In the genomic region with DNA sequence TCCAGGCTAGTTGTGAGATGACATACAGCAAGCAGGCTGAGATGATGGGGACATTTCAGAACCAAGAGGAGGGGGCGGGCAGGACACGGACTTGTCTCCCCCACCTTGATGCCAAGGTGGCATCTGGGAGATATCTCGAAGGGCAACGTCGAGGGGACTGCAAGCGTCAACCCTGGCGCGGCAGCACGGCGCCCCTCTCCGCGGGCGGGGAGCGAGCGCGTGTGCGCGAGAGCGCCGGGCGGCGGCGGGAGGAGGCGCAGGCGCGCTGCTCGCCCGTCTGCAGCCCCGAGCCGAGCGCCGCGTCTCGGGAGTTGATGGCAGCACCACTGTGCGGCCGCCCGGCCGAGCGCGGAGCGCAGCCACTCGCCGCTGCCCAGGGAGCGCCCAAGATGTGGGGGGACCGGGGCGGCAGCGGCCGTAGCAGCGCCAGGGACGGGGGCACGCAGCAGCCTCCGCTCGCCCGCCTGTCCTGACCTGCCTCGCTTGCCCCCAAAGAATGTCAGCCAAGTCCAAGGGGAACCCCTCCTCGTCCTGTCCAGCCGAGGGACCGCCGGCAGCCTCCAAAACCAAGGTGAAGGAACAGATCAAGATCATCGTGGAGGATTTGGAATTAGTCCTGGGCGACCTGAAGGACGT, we compare ENCODE assay signal across 1 cellular context.
TF ChIP-seq lines count a peak whose summit lies in the region.

Gene PRR16, plus strand, starts transcription at position 310 of the 636 bp plus-strand sequence.

TF ChIP-seq in H1, 55 proteins besides CTCF, POLR2A, EP300 and RAD21 (continued from another document):
- no peak for TF ChIP-seq TEAD4 (IDR thresholded peaks at IDR 0.05; ENCODE audit: low read depth, low read length)
- TF ChIP-seq ASH2L (IDR thresholded peaks at IDR 0.05; ENCODE audit: low read length) = peak; percentile 71
- no peak for TF ChIP-seq BACH1 (IDR thresholded peaks at IDR 0.05; ENCODE audit: low read length)
- TF ChIP-seq CBX5 (IDR thresholded peaks at IDR 0.05; ENCODE audit: low read depth, low read length) = no peak
- no peak for TF ChIP-seq RFX5 (IDR thresholded peaks at IDR 0.05; ENCODE audit: borderline replicate concordance, low read depth, low read length)
